In the genomic region with DNA sequence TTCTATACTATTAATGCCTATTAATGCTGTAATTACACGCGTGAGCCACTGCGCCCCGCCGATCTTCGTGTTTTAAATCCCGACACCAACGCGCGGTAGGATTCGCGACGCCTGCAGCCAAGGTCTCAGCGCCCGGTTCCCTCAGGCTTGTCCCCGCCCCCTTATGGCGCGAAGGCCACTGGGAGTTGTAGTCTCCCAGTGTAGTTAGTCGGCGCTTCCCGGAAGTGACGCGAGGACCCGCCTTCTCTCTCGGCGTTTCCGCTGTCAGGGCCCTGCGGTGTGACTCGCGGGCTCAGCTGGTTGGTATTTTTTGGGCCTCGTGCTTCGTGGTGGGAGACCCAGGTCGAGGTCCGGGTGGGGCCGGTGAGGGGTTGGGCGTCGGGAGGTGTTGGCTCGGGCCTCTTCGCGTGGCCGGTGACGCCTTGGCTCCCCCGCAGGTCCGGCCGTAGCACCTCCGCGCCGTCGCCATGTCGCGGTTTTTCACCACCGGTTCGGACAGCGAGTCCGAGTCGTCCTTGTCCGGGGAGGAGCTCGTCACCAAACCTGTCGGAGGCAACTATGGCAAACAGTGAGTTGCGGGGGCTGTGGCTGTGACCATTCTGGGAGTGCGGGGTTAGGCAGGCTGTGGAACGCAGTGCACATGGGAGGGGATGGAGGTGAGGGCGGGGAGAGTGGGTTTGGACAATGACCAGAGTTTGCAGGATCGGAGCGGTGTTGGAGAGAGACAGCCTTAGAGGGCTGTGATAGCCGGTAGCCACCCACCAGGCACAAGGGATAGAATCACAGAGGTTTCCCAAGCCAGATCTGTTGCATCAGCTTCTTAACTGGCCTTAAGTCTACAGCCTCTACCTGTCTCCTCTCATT, we compare ENCODE assay signal across 8 cellular contexts. TPM values are rescaled to one million over a fixed set of nuclear protein-coding genes. Genes with fewer than 3 reads are reported as not detected.
DNase-seq lines count a peak whose midpoint lies in the region; ATAC-seq and TF ChIP-seq lines count a peak whose summit lies in the region.
"Not testable (repeated sequence)": the region's sequence is repeated elsewhere in the genome, so short reads cannot be mapped to it uniquely, and the experiment has no call there.

A gene with protein sequence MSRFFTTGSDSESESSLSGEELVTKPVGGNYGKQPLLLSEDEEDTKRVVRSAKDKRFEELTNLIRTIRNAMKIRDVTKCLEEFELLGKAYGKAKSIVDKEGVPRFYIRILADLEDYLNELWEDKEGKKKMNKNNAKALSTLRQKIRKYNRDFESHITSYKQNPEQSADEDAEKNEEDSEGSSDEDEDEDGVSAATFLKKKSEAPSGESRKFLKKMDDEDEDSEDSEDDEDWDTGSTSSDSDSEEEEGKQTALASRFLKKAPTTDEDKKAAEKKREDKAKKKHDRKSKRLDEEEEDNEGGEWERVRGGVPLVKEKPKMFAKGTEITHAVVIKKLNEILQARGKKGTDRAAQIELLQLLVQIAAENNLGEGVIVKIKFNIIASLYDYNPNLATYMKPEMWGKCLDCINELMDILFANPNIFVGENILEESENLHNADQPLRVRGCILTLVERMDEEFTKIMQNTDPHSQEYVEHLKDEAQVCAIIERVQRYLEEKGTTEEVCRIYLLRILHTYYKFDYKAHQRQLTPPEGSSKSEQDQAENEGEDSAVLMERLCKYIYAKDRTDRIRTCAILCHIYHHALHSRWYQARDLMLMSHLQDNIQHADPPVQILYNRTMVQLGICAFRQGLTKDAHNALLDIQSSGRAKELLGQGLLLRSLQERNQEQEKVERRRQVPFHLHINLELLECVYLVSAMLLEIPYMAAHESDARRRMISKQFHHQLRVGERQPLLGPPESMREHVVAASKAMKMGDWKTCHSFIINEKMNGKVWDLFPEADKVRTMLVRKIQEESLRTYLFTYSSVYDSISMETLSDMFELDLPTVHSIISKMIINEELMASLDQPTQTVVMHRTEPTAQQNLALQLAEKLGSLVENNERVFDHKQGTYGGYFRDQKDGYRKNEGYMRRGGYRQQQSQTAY (plus strand): TSS at position 245 of the 864 bp plus-strand sequence. CDS start 223 bp downstream, at position 468.

- not testable (repeated sequence) for H3K27me3 ChIP-seq in AG04450 (ENCODE audit: control insufficient read depth, insufficient read depth, low read length); dorsolateral prefrontal cortex; kidney epithelial cell (ENCODE audit: control insufficient read depth, insufficient read depth, low read length)

- not testable (repeated sequence) for H3K4me1 Mint-ChIP-seq in activated B cell treated with CpG ODN at 0.5 μM for 24 hours

- not testable (repeated sequence) for H3K27ac Mint-ChIP-seq in activated B cell treated with CpG ODN at 0.5 μM for 24 hours

- CTCF ChIA-PET in AG04450 (lab: Charles Lee); activated B cell treated with CpG ODN at 0.5 μM for 24 hours (lab: Charles Lee): not testable (repeated sequence)

- H3K4me3 ChIP-seq in AG04450 (ENCODE audit: low read depth, low read length); kidney epithelial cell (ENCODE audit: low read depth, low read length): not testable (repeated sequence)
- peak within 1 kb of the TSS in 9 of 59 donors; percentile 32 to 63 (median 48) for H3K4me3 ChIP-seq in dorsolateral prefrontal cortex

- not testable (repeated sequence) for H3K27me3 Mint-ChIP-seq in activated B cell treated with CpG ODN at 0.5 μM for 24 hours

- H3K4me3 Mint-ChIP-seq in activated B cell treated with CpG ODN at 0.5 μM for 24 hours: not testable (repeated sequence)

- not testable (repeated sequence) for DNase-seq in AG04450 (ENCODE audit: low read depth, low spot score); activated B cell treated with CpG ODN at 0.5 μM for 24 hours; dorsolateral prefrontal cortex; kidney epithelial cell (ENCODE audit: low read depth); sciatic nerve (ENCODE audit: low spot score)

- H3K36me3 Mint-ChIP-seq in activated B cell treated with CpG ODN at 0.5 μM for 24 hours (ENCODE audit: low read depth): not testable (repeated sequence)

- intact Hi-C loops in activated B cell treated with CpG ODN at 0.5 μM for 24 hours (cut with micrococcal nuclease); dorsolateral prefrontal cortex (cut with DNase I); sciatic nerve (cut with DNase I): not testable (repeated sequence)

- ATAC-seq in GM18909 (IDR thresholded peaks at IDR 0.05; ENCODE audit: poor library complexity, unreplicated experiment) (peak; percentile 96), HG02571 (IDR thresholded peaks at IDR 0.05; ENCODE audit: unreplicated experiment) (peak; percentile 96), HG03520 (IDR thresholded peaks at IDR 0.05; ENCODE audit: unreplicated experiment) (peak; percentile 92), activated B cell treated with CpG ODN at 0.5 μM for 24 hours (ENCODE audit: low read depth) (peak; percentile 99), sciatic nerve (peak; percentile 100)

- H3K9me3 ChIP-seq in AG04450 (ENCODE audit: control insufficient read depth, insufficient read depth, low read length): not testable (repeated sequence)

- POLR2A ChIA-PET in AG04450 (lab: Yijun Ruan, JAX); activated B cell treated with CpG ODN at 0.5 μM for 24 hours (lab: Charles Lee): not testable (repeated sequence)

- not testable (repeated sequence) for H3K9me3 Mint-ChIP-seq in activated B cell treated with CpG ODN at 0.5 μM for 24 hours

- not testable (repeated sequence) for TF ChIP-seq CTCF in AG04450 (IDR thresholded peaks at IDR 0.05; ENCODE audit: low read depth, low read length); activated B cell treated with CpG ODN at 0.5 μM for 24 hours (IDR thresholded peaks at IDR 0.05); dorsolateral prefrontal cortex (IDR thresholded peaks at IDR 0.05 in 54 of 56, conservative IDR thresholded peaks at IDR 0.05 in 2 of 56; ENCODE audit: low read depth in 1 of 56, partially characterized antibody in 56 of 56); kidney epithelial cell (IDR thresholded peaks at IDR 0.05; ENCODE audit: insufficient read depth, low read length, poor library complexity, severe bottlenecking)

- H3K36me3 ChIP-seq in kidney epithelial cell (ENCODE audit: control insufficient read depth, insufficient read depth, low read length): not testable (repeated sequence)

- not testable (repeated sequence) for H3K27ac ChIP-seq in AG04450 (ENCODE audit: low read depth, low read length); dorsolateral prefrontal cortex

RNA-seq across cellular contexts. Expression of the gene that starts here (rescaled TPM):
- 223 and 265 TPM in 2 replicates for polyA plus RNA-seq in AG04450 (2011; rRNA removed)
- polyA minus RNA-seq in AG04450 (2011; rRNA and poly(A)+ RNA removed): 146 and 290 TPM in 2 replicates
- total RNA-seq in activated B cell treated with CpG ODN at 0.5 μM for 24 hours (673 and 689 TPM in 2 replicates), dorsolateral prefrontal cortex (100 to 1,000 TPM; 176 to 662 (median 395) TPM), kidney epithelial cell (322 and 386 TPM in 2 replicates), sciatic nerve (306 TPM)
